Comparison of ENCODE assay signal across 22 cellular contexts in the genomic region with DNA sequence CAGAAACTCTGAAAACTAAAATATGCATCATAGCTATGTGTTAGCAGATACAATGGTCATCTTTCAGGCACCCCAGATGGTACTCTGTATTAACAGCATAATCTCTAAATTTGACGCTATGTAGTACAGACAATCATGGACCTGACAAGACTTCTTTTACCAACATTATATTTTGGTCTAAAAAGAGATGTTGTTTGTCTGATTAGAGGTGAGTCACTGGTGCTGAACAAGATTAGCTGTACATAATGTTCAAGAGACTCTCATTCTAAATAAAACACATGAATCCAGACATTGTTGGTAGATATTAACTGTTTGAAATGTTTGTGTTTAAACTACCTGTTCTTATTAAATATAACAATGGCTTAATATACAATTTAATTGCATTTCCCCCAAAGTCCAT.
DNase-seq lines count a peak whose midpoint lies in the region; ATAC-seq, FAIRE-seq and TF ChIP-seq lines count a peak whose summit lies in the region.
"Had no signal": no experiment of that assay in that cellular context is flagged by ENCODE, and none has a peak within 500 bp of the region (broad histone marks: within the 10 kb centered on the region; RNA-seq: fewer than 3 reads in every experiment).

No MANE protein-coding gene starts in this region.

- TF ChIP-seq CTCF in astrocyte (IDR thresholded peaks at IDR 0.05; ENCODE audit: insufficient read depth, low read depth, low read length) (no peak), fibroblast of lung (conservative IDR thresholded peaks at IDR 0.05 in 1 of 2, IDR thresholded peaks at IDR 0.05 in 1 of 2; ENCODE audit: low read depth in 1 of 2, low read length in 2 of 2) (no peak), lower leg skin (IDR thresholded peaks at IDR 0.05) (no peak)
- TF ChIP-seq CTCF in CD8-positive, alpha-beta T cell (IDR thresholded peaks at IDR 0.05) = no peak

- CTCF ChIA-PET in CD8-positive, alpha-beta T cell (lab: Charles Lee) = no interaction called here

- no peak for ATAC-seq in CD8-positive, alpha-beta T cell
- ATAC-seq: GM12878 had no signal

- H3K36me3 ChIP-seq in astrocyte (ENCODE audit: insufficient read depth, low read length) (no peaks in the 10 kb centered on the region), fibroblast of lung (ENCODE audit: control insufficient read depth, insufficient read depth, low read length) (no peaks in the 10 kb centered on the region)
- H3K36me3 ChIP-seq in CD8-positive, alpha-beta T cell (ENCODE audit: insufficient read depth, low read length) = no peaks in the 10 kb centered on the region
- H3K36me3 ChIP-seq: SJCRH30 had no signal

- H3K4me1 ChIP-seq in astrocyte (ENCODE audit: insufficient read depth, low read length) (no peaks in the 10 kb centered on the region), fibroblast of lung (ENCODE audit: control insufficient read depth, extremely low read depth, insufficient read depth, low read length) (no peaks in the 10 kb centered on the region)
- H3K4me1 ChIP-seq in CD8-positive, alpha-beta T cell (ENCODE audit: insufficient read depth, low read length) = no peaks in the 10 kb centered on the region
- H3K4me1 ChIP-seq: SJCRH30 had no signal

- no peaks in the 10 kb centered on the region for H3K36me3 Mint-ChIP-seq in astrocyte (ENCODE audit: low read depth, unreplicated experiment)
- H3K36me3 Mint-ChIP-seq in CD8-positive, alpha-beta T cell = no peaks in the 10 kb centered on the region
- H3K36me3 Mint-ChIP-seq: CD4-positive, alpha-beta memory T cell had no signal

- H3K4me3 ChIP-seq in astrocyte (ENCODE audit: insufficient read depth, low read depth, low read length) (no peak overlapping the region), fibroblast of lung (replicated peaks in 1 of 4; ENCODE audit: control extremely low read depth in 1 of 4, insufficient read depth in 1 of 4, low read depth in 3 of 4, low read length in 4 of 4) (no peak overlapping the region), lower leg skin (ENCODE audit: low read depth, poor library complexity, severe bottlenecking) (no peak overlapping the region)
- H3K4me3 ChIP-seq in CD8-positive, alpha-beta T cell (ENCODE audit: low read depth, low read length) = no peak overlapping the region
- H3K4me3 ChIP-seq: GM12878, SJCRH30 had no signal

- H4K20me1 ChIP-seq in astrocyte (ENCODE audit: insufficient read depth, low read length) (no peaks in the 10 kb centered on the region), fibroblast of lung (ENCODE audit: control insufficient read depth, extremely low read depth, insufficient read depth, low read length) (no peaks in the 10 kb centered on the region)

- H3K9ac ChIP-seq in astrocyte (ENCODE audit: low read length) = no peak overlapping the region
- no peak overlapping the region for H3K9ac ChIP-seq in fibroblast of lung (ENCODE audit: insufficient read depth, low read length)

- H2AFZ ChIP-seq in astrocyte (ENCODE audit: low read depth, low read length) (no peak overlapping the region), fibroblast of lung (ENCODE audit: low read length) (no peak overlapping the region)

- POLR2A ChIA-PET in CD8-positive, alpha-beta T cell (lab: Charles Lee) = no interaction called here

- no peak for TF ChIP-seq POLR2A in lower leg skin (IDR thresholded peaks at IDR 0.05)

- H3K9me3 Mint-ChIP-seq in astrocyte (ENCODE audit: unreplicated experiment) = peaks cover 4% of the 10 kb centered on the region
- H3K9me3 Mint-ChIP-seq in CD8-positive, alpha-beta T cell = peaks cover 3% of the 10 kb centered on the region

- intact Hi-C loops in lower leg skin (cut with DNase I; ENCODE audit: low total_unique reads) = no loop called here
- intact Hi-C loops in CD8-positive, alpha-beta T cell (cut with DNase I, micrococcal nuclease) = no loop called here

- H3K4me2 ChIP-seq in astrocyte (ENCODE audit: low read length) (no peak overlapping the region), fibroblast of lung (ENCODE audit: extremely low read depth, insufficient read depth, low read length) (no peak overlapping the region)

- H3K27ac ChIP-seq in astrocyte (ENCODE audit: low read depth, low read length) (no peak overlapping the region), fibroblast of lung (ENCODE audit: insufficient read depth, low read length) (no peak overlapping the region)
- H3K27ac ChIP-seq in CD8-positive, alpha-beta T cell (ENCODE audit: low read depth, low read length) = no peak overlapping the region
- H3K27ac ChIP-seq: RWPE1, SJCRH30 had no signal

- H3K79me2 ChIP-seq in astrocyte (ENCODE audit: insufficient read depth, low read length) (no peaks in the 10 kb centered on the region), fibroblast of lung (ENCODE audit: control insufficient read depth, insufficient read depth, low read length) (no peaks in the 10 kb centered on the region)

- H3K4me1 Mint-ChIP-seq in astrocyte (ENCODE audit: low read depth, unreplicated experiment) = peaks cover under 1% of the 10 kb centered on the region
- no peaks in the 10 kb centered on the region for H3K4me1 Mint-ChIP-seq in CD8-positive, alpha-beta T cell (ENCODE audit: low read depth)
- H3K4me1 Mint-ChIP-seq: CD4-positive, alpha-beta memory T cell had no signal

- WGBS in lower leg skin, 2 donors = 88% methylated on average over 1 of the region's 1 CpG

- DNase-seq in NCI-H226 (peak; percentile 23), astrocyte (ENCODE audit: low read depth) (no peak), fibroblast of lung (ENCODE audit: low read depth in 2 of 2) (peak; percentile 37 to 38), lower leg skin (ENCODE audit: low spot score in 2 of 2) (no peak), AG08396 (ENCODE audit: low spot score) (no peak), activated gamma-delta T cell (lab: John Stamatoyannopoulos, UW) (no peak)
- no peak for DNase-seq in CD8-positive, alpha-beta T cell
- DNase-seq: CD4-positive, alpha-beta memory T cell; DMS79 treated with DMSO at 0.1 percent for 48 hours; GDM1; Karpas-422; NCI-H1105; NCI-H1694 treated with DMSO at 0.1 percent for 48 hours; NCI-H2107; NCI-H345; NCI-H69; NK-92 treated with Interleukin-12 subunit alpha and Interleukin-12 subunit beta, amount 100 ng/mL, for 24 hours; SJCRH30; SW 1271 had no signal

- no peak overlapping the region for H3K27ac Mint-ChIP-seq in astrocyte (ENCODE audit: unreplicated experiment)
- H3K27ac Mint-ChIP-seq in CD8-positive, alpha-beta T cell = no peak overlapping the region
- H3K27ac Mint-ChIP-seq: CD4-positive, alpha-beta memory T cell had no signal

- H3K27me3 ChIP-seq in astrocyte (ENCODE audit: insufficient read depth, low read length) = no peaks in the 10 kb centered on the region
- H3K27me3 ChIP-seq in fibroblast of lung (ENCODE audit: control insufficient read depth, insufficient read depth, low read length) = no peaks in the 10 kb centered on the region
- H3K27me3 ChIP-seq in CD8-positive, alpha-beta T cell (ENCODE audit: insufficient read depth, low read length) = no peaks in the 10 kb centered on the region
- H3K27me3 ChIP-seq: SJCRH30 had no signal

- H3K27me3 Mint-ChIP-seq in astrocyte (ENCODE audit: low read depth, unreplicated experiment) = no peaks in the 10 kb centered on the region
- no peaks in the 10 kb centered on the region for H3K27me3 Mint-ChIP-seq in CD8-positive, alpha-beta T cell (ENCODE audit: low read depth)

- H3K9me3 ChIP-seq in astrocyte (ENCODE audit: insufficient read depth, low read depth, low read length) = peaks cover 2% of the 10 kb centered on the region
- no peaks in the 10 kb centered on the region for H3K9me3 ChIP-seq in fibroblast of lung (ENCODE audit: control insufficient read depth, insufficient read depth, low read depth, low read length)
- H3K9me3 ChIP-seq in CD8-positive, alpha-beta T cell (ENCODE audit: low read length) = no peaks in the 10 kb centered on the region
- H3K9me3 ChIP-seq: SJCRH30 had no signal

- FAIRE-seq in astrocyte (lab: Jason Lieb, UNC) = peak; percentile 58
- FAIRE-seq: GM12878, H54 had no signal

- no peak overlapping the region for H3K4me3 Mint-ChIP-seq in astrocyte (ENCODE audit: unreplicated experiment)
- no peak overlapping the region for H3K4me3 Mint-ChIP-seq in CD8-positive, alpha-beta T cell
- H3K4me3 Mint-ChIP-seq: CD4-positive, alpha-beta memory T cell had no signal

Comparison
In these comparisons a context has a peak if more than half of its experiments do, and no peak if none do; other contexts are left out.
1. DNase-seq: peak in NCI-H226 (single experiment) and fibroblast of lung (2 of 2); none in astrocyte (single experiment), lower leg skin (0 of 2), CD8-positive, alpha-beta T cell (0 of 7), AG08396 (single experiment) and activated gamma-delta T cell (single experiment).